In genomic region chr6:16331328-16332174, GRCh38 we compare ENCODE assay signal across 8 cellular contexts.
DNase-seq lines count a peak whose midpoint lies in the region; ATAC-seq and TF ChIP-seq lines count a peak whose summit lies in the region.

No MANE protein-coding gene starts in this region.

- ATAC-seq in HG02678 (IDR thresholded peaks at IDR 0.05; ENCODE audit: unreplicated experiment) (peak; percentile 41), left lobe of liver (peak; percentile 71), GM18873 (IDR thresholded peaks at IDR 0.05; ENCODE audit: low FRiP score, unreplicated experiment) (no peak)

- peak; percentile 90 for TF ChIP-seq CTCF in GM12865 (IDR thresholded peaks at IDR 0.05; ENCODE audit: insufficient read depth, low read depth, low read length, missing control alignments)

- peak overlapping the region; percentile 13; the same call in 1 of the 2 replicates for H3K4me3 ChIP-seq in GM12865 (ENCODE audit: low read depth, low read length)

- DNase-seq in GM12865 (ENCODE audit: low read depth) (peak; percentile 79), NCI-H2107 (lab: John Stamatoyannopoulos, UW) (peak; percentile 20), cerebellar cortex (ENCODE audit: low spot score) (peak; percentile 78), left lobe of liver (ENCODE audit: low spot score) (no peak)
- peak; percentile 17 to 42 (median 34) for DNase-seq in activated CD4-positive, CD25-positive, alpha-beta regulatory T cell (lab: John Stamatoyannopoulos, UW)
- DNase-seq in stimulated activated CD4-positive, alpha-beta T cell treated with anti-CD3 and anti-CD28 coated beads, Interleukin-4, amount 100 ng/mL, for 1 hour = peak; percentile 72
